In genomic region chrX:48800574-48801280, GRCh38 we compare ENCODE assay signal across 8 cellular contexts. TPM values are rescaled to one million over a fixed set of nuclear protein-coding genes. Genes with fewer than 3 reads are reported as not detected.
A peak's percentile ranks its signal among the peaks of the same experiment; 100 is the strongest.
DNase-seq lines count a peak whose midpoint lies in the region; ATAC-seq, FAIRE-seq and TF ChIP-seq lines count a peak whose summit lies in the region.

No MANE protein-coding gene starts in this region.

- peak overlapping the region; percentile 90 to 99 (median 99) for H3K27ac Mint-ChIP-seq in CD4-positive, alpha-beta memory T cell
- H3K27ac Mint-ChIP-seq in nephron progenitor cell, result peak overlapping the region; percentile 98

- TF ChIP-seq CTCF in nephron progenitor cell (IDR thresholded peaks at IDR 0.05), result no peak
- no peak for TF ChIP-seq CTCF in GM13976 (IDR thresholded peaks at IDR 0.05; ENCODE audit: borderline replicate concordance, control extremely low read depth, extremely low read depth, insufficient read depth, missing control alignments)

- peaks cover 8 to 15% of the 10 kb centered on the region in 2 donors for H3K36me3 Mint-ChIP-seq in CD4-positive, alpha-beta memory T cell
- peaks cover 23% of the 10 kb centered on the region for H3K36me3 Mint-ChIP-seq in nephron progenitor cell (ENCODE audit: low read depth)

- no peak for FAIRE-seq in GM12891 (lab: Jason Lieb, UNC)

- peak overlapping the region; percentile 94 to 98 (median 96) for H3K4me3 Mint-ChIP-seq in CD4-positive, alpha-beta memory T cell
- peak overlapping the region; percentile 94 for H3K4me3 Mint-ChIP-seq in nephron progenitor cell

- no peaks in the 10 kb centered on the region for H3K27me3 Mint-ChIP-seq in CD4-positive, alpha-beta memory T cell
- H3K27me3 Mint-ChIP-seq in nephron progenitor cell (ENCODE audit: low read depth, poor library complexity), result no peaks in the 10 kb centered on the region

- no peak for TF ChIP-seq POLR2A in GM12891 (IDR thresholded peaks at IDR 0.05; ENCODE audit: low read depth, low read length)

- intact Hi-C loops in CD4-positive, alpha-beta memory T cell (cut with micrococcal nuclease), result loop anchor here (1.0 to 5.0 kb wide), 10 partner anchors 64 to 467 kb away; partner anchors contain the start of genes GRIPAP1, PPP1R3F, PQBP1 and RBM3

- H3K4me3 ChIP-seq in CD4-positive, alpha-beta memory T cell (ENCODE audit: low read length in 2 of 2), result peak overlapping the region; percentile 65 to 77
- H3K4me3 ChIP-seq in NT2/D1 (ENCODE audit: insufficient read length, low read depth), result peak overlapping the region; percentile 88
- peak overlapping the region; percentile 78 for H3K4me3 ChIP-seq in duodenal mucosa (ENCODE audit: low read depth in 1 of 2, low read length in 2 of 2)

- in situ Hi-C loops in GM13976 (cut with MboI; ENCODE audit: low sequenced_read_pairs, unreplicated experiment), result no loop called here

- peaks cover 7% of the 10 kb centered on the region for H3K36me3 ChIP-seq in CD4-positive, alpha-beta memory T cell (ENCODE audit: insufficient read depth, low read length)
- H3K36me3 ChIP-seq in NT2/D1 (ENCODE audit: insufficient read depth, insufficient read length, low read length), result peaks cover 26% of the 10 kb centered on the region
- peaks cover 0 to 10% of the 10 kb centered on the region in 2 donors for H3K36me3 ChIP-seq in duodenal mucosa (ENCODE audit: control insufficient read depth in 1 of 2, insufficient read depth in 2 of 2, low read length in 2 of 2)

- CTCF ChIA-PET in CD4-positive, alpha-beta memory T cell (lab: Charles Lee; ENCODE audit: partially characterized antibody), result interaction anchor here (1.0 to 1.9 kb wide), 2 partner anchors 91 to 153 kb away, joined by 4 to 11 read pairs; no protein-coding TSS in a partner anchor

- H3K4me1 Mint-ChIP-seq in CD4-positive, alpha-beta memory T cell, result peaks cover 3 to 25% (median 16%) of the 10 kb centered on the region in 4 donors
- H3K4me1 Mint-ChIP-seq in nephron progenitor cell, result peaks cover 24% of the 10 kb centered on the region

- H3K9ac ChIP-seq in NT2/D1 (ENCODE audit: insufficient read length, low read depth) (peak overlapping the region; percentile 95), duodenal mucosa (ENCODE audit: low read depth in 1 of 2, low read length in 2 of 2) (peak overlapping the region; percentile 64 to 68)

- POLR2A ChIA-PET in CD4-positive, alpha-beta memory T cell (lab: Charles Lee; ENCODE audit: partially characterized antibody), result interaction anchor here (0.6 to 3.1 kb wide), 23 partner anchors 8 to 366 kb away, joined by 3 to 39 read pairs (median 6); partner anchors contain the start of genes PQBP1, RBM3, SLC35A2 and SUV39H1

- H3K9me3 ChIP-seq in CD4-positive, alpha-beta memory T cell (ENCODE audit: control insufficient read depth in 1 of 2, low read length in 2 of 2), result no peaks in the 10 kb centered on the region
- H3K9me3 ChIP-seq in NT2/D1 (ENCODE audit: insufficient read depth, low read length), result no peaks in the 10 kb centered on the region
- H3K9me3 ChIP-seq in duodenal mucosa (ENCODE audit: control insufficient read depth in 1 of 2, low read length in 2 of 2), result no peaks in the 10 kb centered on the region

- no peaks in the 10 kb centered on the region for H3K27me3 ChIP-seq in CD4-positive, alpha-beta memory T cell (ENCODE audit: insufficient read depth, low read length)
- no peaks in the 10 kb centered on the region for H3K27me3 ChIP-seq in NT2/D1 (ENCODE audit: insufficient read depth, insufficient read length)
- no peaks in the 10 kb centered on the region for H3K27me3 ChIP-seq in duodenal mucosa (ENCODE audit: control insufficient read depth in 1 of 2, insufficient read depth in 2 of 2, low read length in 2 of 2)

- ATAC-seq in GM18502 (IDR thresholded peaks at IDR 0.05; ENCODE audit: poor library complexity, unreplicated experiment), result no peak

- H3K9me3 Mint-ChIP-seq in CD4-positive, alpha-beta memory T cell, result peaks cover 0 to 4% (median 0%) of the 10 kb centered on the region in 8 donors
- H3K9me3 Mint-ChIP-seq in nephron progenitor cell, result peaks cover 56% of the 10 kb centered on the region

- H3K4me1 ChIP-seq in CD4-positive, alpha-beta memory T cell (ENCODE audit: insufficient read depth, low read length), result peaks cover 16% of the 10 kb centered on the region
- peaks cover 8% of the 10 kb centered on the region for H3K4me1 ChIP-seq in NT2/D1 (ENCODE audit: insufficient read depth, insufficient read length)
- H3K4me1 ChIP-seq in duodenal mucosa (ENCODE audit: control insufficient read depth in 1 of 2, insufficient read depth in 2 of 2, low read length in 2 of 2), result peaks cover 6 to 14% of the 10 kb centered on the region in 2 donors

- H3K27ac ChIP-seq in CD4-positive, alpha-beta memory T cell (ENCODE audit: low read depth, low read length), result peak overlapping the region; percentile 87
- peak overlapping the region; percentile 88 for H3K27ac ChIP-seq in duodenal mucosa (ENCODE audit: low read depth, low read length)

- peak in 1 of 5 donors; percentile 4 for DNase-seq in CD4-positive, alpha-beta memory T cell
- DNase-seq in NT2/D1 (ENCODE audit: low read depth, low spot score) (no peak), nephron progenitor cell (no peak), GM19238 (ENCODE audit: insufficient read length, low spot score) (no peak), GM13976 (ENCODE audit: low spot score) (no peak), GM12891 (ENCODE audit: insufficient read length, low spot score) (no peak)

TF ChIP-seq in GM12891, 5 proteins besides CTCF, POLR2A, EP300 and RAD21:
- TF ChIP-seq POLR2AphosphoS5 (IDR thresholded peaks at IDR 0.05; ENCODE audit: low read depth, low read length) (no peak), PAX5 (IDR thresholded peaks at IDR 0.05; ENCODE audit: insufficient read depth, low read length, severe bottlenecking) (no peak), POU2F2 (IDR thresholded peaks at IDR 0.05; ENCODE audit: low read depth, low read length) (no peak)
TF ChIP-seq in GM12891: peak in this region for 0.

RNA-seq across cellular contexts. Expression of gene HDAC6, which starts 1.1 kb away (rescaled TPM):
- 100 to 1,000 TPM; 121 to 126 TPM for total RNA-seq in CD4-positive, alpha-beta memory T cell
- 10 to 100 TPM in 1 of 2 donors, 1 to 10 TPM in 1; 9.4 to 25.3 TPM for polyA plus RNA-seq in CD4-positive, alpha-beta memory T cell
- polyA plus RNA-seq in GM12891 (2012; ENCODE audit: low read depth, missing spikeins), result 31.0 TPM

RNA-seq across cellular contexts. Expression of gene GATA1, which starts 14.3 kb away (rescaled TPM):
- total RNA-seq in CD4-positive, alpha-beta memory T cell, result not detected
- not detected for polyA plus RNA-seq in CD4-positive, alpha-beta memory T cell
- not detected for polyA plus RNA-seq in GM12891 (2012; ENCODE audit: low read depth, missing spikeins)

RNA-seq across cellular contexts. Expression of gene ERAS, which starts 25.6 kb away (rescaled TPM):
- not detected for total RNA-seq in CD4-positive, alpha-beta memory T cell
- polyA plus RNA-seq in CD4-positive, alpha-beta memory T cell, result not detected
- polyA plus RNA-seq in GM12891 (2012; ENCODE audit: low read depth, missing spikeins), result 0.06 TPM

RNA-seq across cellular contexts. Expression of gene PCSK1N, which starts 34.7 kb away (rescaled TPM):
- 1 to 10 TPM; 6.4 to 8.5 TPM for total RNA-seq in CD4-positive, alpha-beta memory T cell
- polyA plus RNA-seq in CD4-positive, alpha-beta memory T cell, result 10 to 100 TPM in 1 of 2 donors, 1 to 10 TPM in 1; 4.6 to 15.3 TPM
- polyA plus RNA-seq in GM12891 (2012; ENCODE audit: low read depth, missing spikeins), result 0.09 TPM

RNA-seq across cellular contexts. Expression of gene GLOD5, which starts 39.2 kb away (rescaled TPM):
- not detected for total RNA-seq in CD4-positive, alpha-beta memory T cell
- polyA plus RNA-seq in CD4-positive, alpha-beta memory T cell, result not detected
- polyA plus RNA-seq in GM12891 (2012; ENCODE audit: low read depth, missing spikeins), result not detected
